ENCODE assay signal across 8 cellular contexts in genomic region chr20:63657260-63657936, GRCh38. TPM values are rescaled to one million over a fixed set of nuclear protein-coding genes. Genes with fewer than 3 reads are reported as not detected.
DNase-seq lines count a peak whose midpoint lies in the region; ATAC-seq and TF ChIP-seq lines count a peak whose summit lies in the region.

No MANE protein-coding gene starts in this region.

- H3K27ac ChIP-seq in left ventricle myocardium inferior (replicated peaks) (peak overlapping the region; percentile 92), SK-N-MC (peak overlapping the region; percentile 87)

- DNase-seq in left ventricle myocardium inferior: no peak
- DNase-seq in left cardiac atrium: no peak
- DNase-seq in SK-N-MC (ENCODE audit: low read depth, low spot score): no peak
- DNase-seq in foreskin fibroblast: peak in 1 of 2 donors; percentile 57
- DNase-seq in NCI-H2171 (lab: John Stamatoyannopoulos, UW): no peak
- DNase-seq in NCI-H187 (lab: John Stamatoyannopoulos, UW): no peak

- peak overlapping the region; percentile 97 for H3K4me2 ChIP-seq in skeletal muscle satellite cell (ENCODE audit: low read length)

- TF ChIP-seq CTCF in left ventricle myocardium inferior (IDR thresholded peaks at IDR 0.05; ENCODE audit: borderline replicate concordance) (no peak), foreskin fibroblast (IDR thresholded peaks at IDR 0.05; ENCODE audit: low read depth, low read length) (no peak)

- H3K4me1 ChIP-seq in left ventricle myocardium inferior: peaks cover 40% of the 10 kb centered on the region
- peaks cover 25% of the 10 kb centered on the region for H3K4me1 ChIP-seq in skeletal muscle satellite cell (ENCODE audit: control insufficient read depth, insufficient read depth, low read length)

- H3K4me3 ChIP-seq in left ventricle myocardium inferior: peak overlapping the region; percentile 73
- peak overlapping the region; percentile 100 for H3K4me3 ChIP-seq in SK-N-MC
- H3K4me3 ChIP-seq in foreskin fibroblast (ENCODE audit: low read depth in 1 of 2, low read length in 2 of 2): peak overlapping the region; percentile 90 to 94
- peak overlapping the region; percentile 99 for H3K4me3 ChIP-seq in skeletal muscle satellite cell (ENCODE audit: low read length)

- H3K9me3 ChIP-seq in left ventricle myocardium inferior (replicated peaks) (no peaks in the 10 kb centered on the region), SK-N-MC (ENCODE audit: low read depth, low read length) (no peaks in the 10 kb centered on the region), skeletal muscle satellite cell (replicated peaks; ENCODE audit: low read length) (no peaks in the 10 kb centered on the region)

- intact Hi-C loops in left ventricle myocardium inferior (cut with micrococcal nuclease): no loop called here
- intact Hi-C loops in left cardiac atrium (cut with DNase I): no loop called here

- ATAC-seq in left cardiac atrium: no peak
- ATAC-seq in HG03342 (IDR thresholded peaks at IDR 0.05; ENCODE audit: unreplicated experiment): no peak

- peaks cover 5% of the 10 kb centered on the region for H3K27me3 ChIP-seq in left ventricle myocardium inferior (ENCODE audit: low read depth)
- no peaks in the 10 kb centered on the region for H3K27me3 ChIP-seq in skeletal muscle satellite cell (ENCODE audit: control insufficient read depth, insufficient read depth, low read length)

- peaks cover 17% of the 10 kb centered on the region for H3K36me3 ChIP-seq in left ventricle myocardium inferior
- H3K36me3 ChIP-seq in SK-N-MC (ENCODE audit: insufficient read depth, low read length): peaks cover 6% of the 10 kb centered on the region; the same call in 1 of the 2 replicates
- peaks cover 20% of the 10 kb centered on the region for H3K36me3 ChIP-seq in skeletal muscle satellite cell (ENCODE audit: insufficient read depth, low read length)

- H3K9ac ChIP-seq in SK-N-MC (ENCODE audit: insufficient read length): peak overlapping the region; percentile 95
- peak overlapping the region; percentile 91 for H3K9ac ChIP-seq in skeletal muscle satellite cell (ENCODE audit: low read depth, low read length)

RNA-seq across cellular contexts. Expression of gene RTEL1, which starts 0.7 kb away (rescaled TPM):
- total RNA-seq in left ventricle myocardium inferior (9.6 TPM), left cardiac atrium (10 to 100 TPM; 13.5 to 17.3 TPM)
- 8.6 and 14.0 TPM in 2 replicates for total RNA-seq in skeletal muscle satellite cell (2012; rRNA removed)

RNA-seq across cellular contexts. Expression of gene STMN3, which starts 4.2 kb away (rescaled TPM):
- total RNA-seq in left ventricle myocardium inferior (4.6 TPM), left cardiac atrium (1 to 10 TPM; 6.9 to 8.4 TPM)
- 9.6 and 12.2 TPM in 2 replicates for total RNA-seq in skeletal muscle satellite cell (2012; rRNA removed)

RNA-seq across cellular contexts. Expression of gene GMEB2, which starts 30.5 kb away (rescaled TPM):
- total RNA-seq in left ventricle myocardium inferior (5.3 TPM), left cardiac atrium (1 to 10 TPM; 5.7 to 7.9 TPM)
- total RNA-seq in skeletal muscle satellite cell (2012; rRNA removed): 6.1 and 8.9 TPM in 2 replicates

RNA-seq across cellular contexts. Expression of gene TNFRSF6B, which starts 39.1 kb away (rescaled TPM):
- total RNA-seq in left ventricle myocardium inferior (0.27 TPM), left cardiac atrium (10 to 100 TPM in 1 of 2 donors, 1 to 10 TPM in 1; 1.4 to 10.1 TPM)
- total RNA-seq in skeletal muscle satellite cell (2012; rRNA removed): 0.51 and 4.4 TPM in 2 replicates

RNA-seq across cellular contexts. Expression of gene ARFRP1, which starts 50.4 kb away (rescaled TPM):
- total RNA-seq in left ventricle myocardium inferior: 37.1 TPM
- total RNA-seq in left cardiac atrium: 10 to 100 TPM; 36.8 to 44.9 TPM
- total RNA-seq in skeletal muscle satellite cell (2012; rRNA removed): 21.2 and 26.1 TPM in 2 replicates
